Comparison of ENCODE assay signal across 1 cellular context in genomic region chr6:41066867-41067304, GRCh38.
TF ChIP-seq lines count a peak whose summit lies in the region.

No MANE protein-coding gene starts in this region.

TF ChIP-seq in HepG2, 621 proteins besides CTCF, POLR2A, EP300 and RAD21 (continued from another document and continues in another):
- TF ChIP-seq TBX2 (CRISPR knock-in tag; IDR thresholded peaks at IDR 0.05; ENCODE audit: borderline replicate concordance) (no peak), ZNF382 (CRISPR knock-in tag; IDR thresholded peaks at IDR 0.05; ENCODE audit: borderline replicate concordance) (no peak), ETV6 (CRISPR knock-in tag; conservative IDR thresholded peaks at IDR 0.05) (no peak), U2AF1 (optimal IDR thresholded peaks at IDR 0.05; ENCODE audit: low read depth, low read length) (no peak), ONECUT2 (CRISPR knock-in tag; IDR thresholded peaks at IDR 0.05) (no peak), TARDBP (CRISPR knock-in tag; IDR thresholded peaks at IDR 0.05) (peak; percentile 47; the same call in 1 of the 2 replicates), TEAD3 (CRISPR knock-in tag; optimal IDR thresholded peaks at IDR 0.05; ENCODE audit: borderline replicate concordance) (peak; percentile 52), ZNF615 (CRISPR knock-in tag; IDR thresholded peaks at IDR 0.05; ENCODE audit: borderline replicate concordance) (no peak), HNF4G (IDR thresholded peaks at IDR 0.05; ENCODE audit: borderline replicate concordance, low read depth, low read length) (no peak), HNF4G (CRISPR knock-in tag; IDR thresholded peaks at IDR 0.05; ENCODE audit: borderline replicate concordance, low read depth) (no peak), SMAD3 (CRISPR knock-in tag; IDR thresholded peaks at IDR 0.05) (0 out of 2 replicates have a peak, but pooled peaks have one; percentile 64), PCBP1 (IDR thresholded peaks at IDR 0.05; ENCODE audit: borderline replicate concordance, low read depth, low read length) (no peak), ZNF589 (CRISPR knock-in tag; conservative IDR thresholded peaks at IDR 0.05) (no peak), ZNF232 (CRISPR knock-in tag; IDR thresholded peaks at IDR 0.05; ENCODE audit: borderline replicate concordance) (no peak), ZNF431 (CRISPR knock-in tag; IDR thresholded peaks at IDR 0.05; ENCODE audit: borderline replicate concordance, low read depth) (no peak), MXD4 (CRISPR knock-in tag; IDR thresholded peaks at IDR 0.05) (no peak), ARNT2 (CRISPR knock-in tag; IDR thresholded peaks at IDR 0.05; ENCODE audit: low read depth) (no peak), RFX5 (IDR thresholded peaks at IDR 0.05; ENCODE audit: low read depth, low read length) (no peak), ZNF234 (CRISPR knock-in tag; conservative IDR thresholded peaks at IDR 0.05) (no peak), ZNF672 (CRISPR knock-in tag; IDR thresholded peaks at IDR 0.05) (no peak), ZNF780A (CRISPR knock-in tag; IDR thresholded peaks at IDR 0.05) (no peak), ZNF34 (CRISPR knock-in tag; IDR thresholded peaks at IDR 0.05; ENCODE audit: borderline replicate concordance) (no peak), HHEX (CRISPR knock-in tag; IDR thresholded peaks at IDR 0.05) (no peak), TRIM24 (CRISPR knock-in tag; IDR thresholded peaks at IDR 0.05) (no peak), TSC22D2 (CRISPR knock-in tag; IDR thresholded peaks at IDR 0.05; ENCODE audit: borderline replicate concordance) (no peak), BCL6 (CRISPR knock-in tag; IDR thresholded peaks at IDR 0.05) (no peak), ZNF451 (CRISPR knock-in tag; IDR thresholded peaks at IDR 0.05) (no peak), ZZZ3 (CRISPR knock-in tag; IDR thresholded peaks at IDR 0.05; ENCODE audit: borderline replicate concordance) (no peak), DPF2 (CRISPR knock-in tag; IDR thresholded peaks at IDR 0.05; ENCODE audit: borderline replicate concordance, low read depth) (no peak), ZKSCAN8 (CRISPR knock-in tag; IDR thresholded peaks at IDR 0.05; ENCODE audit: borderline replicate concordance) (no peak), TCF12 (IDR thresholded peaks at IDR 0.05) (no peak), TCF12 (CRISPR knock-in tag; IDR thresholded peaks at IDR 0.05) (no peak), ATF5 (CRISPR knock-in tag; IDR thresholded peaks at IDR 0.05; ENCODE audit: low read depth) (no peak), BRD4 (CRISPR knock-in tag; IDR thresholded peaks at IDR 0.05) (no peak), E2F1 (CRISPR knock-in tag; IDR thresholded peaks at IDR 0.05) (no peak), LBX2 (CRISPR knock-in tag; IDR thresholded peaks at IDR 0.05; ENCODE audit: borderline replicate concordance) (no peak), MED13 (CRISPR knock-in tag; IDR thresholded peaks at IDR 0.05) (no peak), ZNF543 (CRISPR knock-in tag; IDR thresholded peaks at IDR 0.05) (no peak), PREB (CRISPR knock-in tag; IDR thresholded peaks at IDR 0.05) (no peak), ZFP82 (CRISPR knock-in tag; IDR thresholded peaks at IDR 0.05; ENCODE audit: borderline replicate concordance) (no peak), KAT8 (CRISPR knock-in tag; IDR thresholded peaks at IDR 0.05) (no peak), ZNF570 (CRISPR knock-in tag; IDR thresholded peaks at IDR 0.05; ENCODE audit: borderline replicate concordance) (no peak), NR1H2 (CRISPR knock-in tag; IDR thresholded peaks at IDR 0.05; ENCODE audit: borderline replicate concordance, low read depth) (no peak), PRDM10 (CRISPR knock-in tag; IDR thresholded peaks at IDR 0.05; ENCODE audit: low read depth) (no peak), ZNF740 (CRISPR knock-in tag; IDR thresholded peaks at IDR 0.05) (no peak), HMGA1 (CRISPR knock-in tag; conservative IDR thresholded peaks at IDR 0.05) (no peak), ZNF720 (CRISPR knock-in tag; IDR thresholded peaks at IDR 0.05) (no peak), YEATS2 (CRISPR knock-in tag; IDR thresholded peaks at IDR 0.05; ENCODE audit: borderline replicate concordance) (peak; percentile 38; the same call in 1 of the 2 replicates), NFE2L2 (IDR thresholded peaks at IDR 0.05; ENCODE audit: low read length) (no peak), ZBTB20 (CRISPR knock-in tag; IDR thresholded peaks at IDR 0.05; ENCODE audit: borderline replicate concordance, low read depth) (no peak), KDM4B (CRISPR knock-in tag; IDR thresholded peaks at IDR 0.05) (no peak), ZNF597 (CRISPR knock-in tag; IDR thresholded peaks at IDR 0.05) (no peak), MIER3 (CRISPR knock-in tag; IDR thresholded peaks at IDR 0.05; ENCODE audit: borderline replicate concordance) (peak; percentile 40; the same call in 1 of the 2 replicates), ZNF3 (CRISPR knock-in tag; IDR thresholded peaks at IDR 0.05) (no peak), ZSCAN31 (CRISPR knock-in tag; IDR thresholded peaks at IDR 0.05; ENCODE audit: low read depth) (no peak), KLF6 (CRISPR knock-in tag; IDR thresholded peaks at IDR 0.05) (no peak), KDM5A (IDR thresholded peaks at IDR 0.05; ENCODE audit: borderline replicate concordance, low read length) (peak; percentile 59; the same call in 1 of the 2 replicates), ETS1 (CRISPR knock-in tag; IDR thresholded peaks at IDR 0.05) (no peak), ZNF124 (CRISPR knock-in tag; IDR thresholded peaks at IDR 0.05) (no peak), ZNF761 (CRISPR knock-in tag; conservative IDR thresholded peaks at IDR 0.05) (no peak), HIVEP1 (CRISPR knock-in tag; IDR thresholded peaks at IDR 0.05) (no peak), JARID2 (CRISPR knock-in tag; IDR thresholded peaks at IDR 0.05; ENCODE audit: insufficient replicate concordance) (no peak), ZSCAN9 (CRISPR knock-in tag; IDR thresholded peaks at IDR 0.05; ENCODE audit: borderline replicate concordance) (no peak), MLX (CRISPR knock-in tag; IDR thresholded peaks at IDR 0.05) (no peak), MAFK (conservative IDR thresholded peaks at IDR 0.05 in 1 of 2, IDR thresholded peaks at IDR 0.05 in 1 of 2; ENCODE audit: low read length in 2 of 2) (peak; percentile 40 to 47; a peak in 2 of 4 replicates), ZHX1 (CRISPR knock-in tag; IDR thresholded peaks at IDR 0.05; ENCODE audit: low read depth) (no peak), ZNF207 (IDR thresholded peaks at IDR 0.05; ENCODE audit: borderline replicate concordance) (no peak), CEBPB (IDR thresholded peaks at IDR 0.05; ENCODE audit: borderline replicate concordance, low read depth, low read length) (no peak), MTF2 (CRISPR knock-in tag; IDR thresholded peaks at IDR 0.05; ENCODE audit: borderline replicate concordance) (no peak), NR2C2 (CRISPR knock-in tag; IDR thresholded peaks at IDR 0.05; ENCODE audit: borderline replicate concordance) (no peak), FOXM1 (CRISPR knock-in tag; IDR thresholded peaks at IDR 0.05) (no peak)
